8 cellular contexts compared by ENCODE assay signal in the genomic region with DNA sequence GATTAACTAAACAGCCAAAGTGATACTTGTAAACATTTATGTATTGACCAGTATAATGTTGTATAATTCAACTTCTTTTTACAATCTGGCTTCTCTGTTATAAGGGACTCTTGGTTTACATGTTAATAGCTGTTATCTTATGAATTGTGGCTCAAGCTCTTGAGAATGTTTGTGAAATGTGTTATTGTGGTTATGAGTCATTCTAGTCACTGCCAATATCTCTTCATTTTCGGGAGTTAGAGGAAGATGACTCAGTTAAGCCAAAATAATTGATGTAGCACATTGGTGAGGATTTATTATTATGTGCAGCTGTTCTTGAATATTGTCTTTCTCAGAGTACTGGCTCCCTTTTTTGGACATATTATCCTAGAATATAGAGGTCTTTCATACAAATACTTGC.
A peak's percentile ranks its signal among the peaks of the same experiment; 100 is the strongest.
DNase-seq lines count a peak whose midpoint lies in the region; ATAC-seq, FAIRE-seq and TF ChIP-seq lines count a peak whose summit lies in the region.

No MANE protein-coding gene starts in this region.

- no peak for TF ChIP-seq CTCF in brain microvascular endothelial cell (IDR thresholded peaks at IDR 0.05; ENCODE audit: low read depth, low read length, missing control alignments)

- H3K27ac ChIP-seq in brain microvascular endothelial cell (peak overlapping the region; percentile 92), small intestine (ENCODE audit: low read depth in 1 of 2, low read length in 1 of 2) (no peak overlapping the region)

- in situ Hi-C loops in brain microvascular endothelial cell (cut with HindIII; ENCODE audit: low pct_ligation_motif_present, low sequenced_read_pairs) = no loop called here

- peak; percentile 97 for ATAC-seq in GM21423 (IDR thresholded peaks at IDR 0.05; ENCODE audit: unreplicated experiment)
- peak; percentile 93 for ATAC-seq in HG03558 (IDR thresholded peaks at IDR 0.05; ENCODE audit: extremely low read depth, unreplicated experiment)

- no peaks in the 10 kb centered on the region for H3K27me3 ChIP-seq in brain microvascular endothelial cell (replicated peaks)
- H3K27me3 ChIP-seq in small intestine (ENCODE audit: control insufficient read depth in 2 of 2, insufficient read depth in 2 of 2, low read length in 2 of 2) = no peaks in the 10 kb centered on the region

- H3K36me3 ChIP-seq in brain microvascular endothelial cell (replicated peaks) (no peaks in the 10 kb centered on the region), small intestine (ENCODE audit: control insufficient read depth in 2 of 2, insufficient read depth in 2 of 2, low read length in 2 of 2) (no peaks in the 10 kb centered on the region)

- H3K4me1 ChIP-seq in small intestine (ENCODE audit: control insufficient read depth in 2 of 2, insufficient read depth in 1 of 2, low read depth in 1 of 2, low read length in 1 of 2) = peaks cover 0 to 3% of the 10 kb centered on the region in 2 donors

- no peaks in the 10 kb centered on the region for H3K9me3 ChIP-seq in small intestine (ENCODE audit: control insufficient read depth, low read depth)

- no peak for FAIRE-seq in small intestine (lab: Jason Lieb, UNC)

- H3K4me3 ChIP-seq in brain microvascular endothelial cell (ENCODE audit: low read depth, low read length) (no peak overlapping the region), small intestine (ENCODE audit: low read depth in 1 of 2, low read length in 2 of 2) (no peak overlapping the region)

- DNase-seq in Daoy (ENCODE audit: low read depth) = peak; percentile 68
- DNase-seq in brain microvascular endothelial cell = peak; percentile 66
- DNase-seq in small intestine = peak; percentile 40
- no peak for DNase-seq in activated CD4-positive, alpha-beta T cell treated with anti-CD3 and anti-CD28 coated beads for 48 hours
- DNase-seq in germinal center (ENCODE audit: low spot score) = no peak
- no peak for DNase-seq in GF-D8 (lab: John Stamatoyannopoulos, UW)

- 0 to 6% (median 0%) methylated on average over 1 of the region's 1 CpG for WGBS in small intestine, 3 donors

Comparison
In these comparisons a context has a peak if more than half of its experiments do, and no peak if none do; other contexts are left out.
1. DNase-seq: peak in Daoy (single experiment), brain microvascular endothelial cell (single experiment) and small intestine (single experiment); none in activated CD4-positive, alpha-beta T cell treated with anti-CD3 and anti-CD28 coated beads for 48 hours (single experiment), germinal center (single experiment) and GF-D8 (single experiment).